ENCODE assay signal across 8 cellular contexts in the genomic region with DNA sequence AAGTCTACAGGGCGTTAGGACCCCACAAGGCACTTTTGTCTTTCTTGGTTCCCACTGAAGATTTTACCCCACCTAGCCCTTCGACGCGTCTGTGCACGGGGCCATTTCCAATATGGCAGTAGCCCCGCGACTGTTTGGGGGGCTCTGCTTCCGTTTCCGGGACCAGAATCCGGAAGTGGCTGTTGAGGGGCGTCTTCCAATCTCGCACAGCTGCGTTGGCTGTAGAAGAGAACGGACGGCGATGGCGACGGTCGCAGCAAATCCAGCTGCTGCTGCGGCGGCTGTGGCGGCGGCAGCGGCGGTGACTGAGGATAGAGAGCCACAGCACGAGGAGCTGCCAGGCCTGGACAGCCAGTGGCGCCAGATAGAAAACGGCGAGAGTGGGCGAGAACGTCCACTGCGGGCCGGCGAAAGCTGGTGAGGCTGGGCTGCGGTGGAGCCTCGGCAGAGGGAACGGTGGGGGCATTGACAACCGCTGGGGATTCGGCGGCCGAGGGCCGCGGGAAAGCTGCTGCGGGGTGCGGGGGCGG. TPM values are rescaled to one million over a fixed set of nuclear protein-coding genes. Genes with fewer than 3 reads are reported as not detected.
DNase-seq lines count a peak whose midpoint lies in the region; ATAC-seq and TF ChIP-seq lines count a peak whose summit lies in the region.

A gene (plus strand): TSS at position 207 of the 530 bp plus-strand sequence. CDS start 35 bp downstream, at position 242.

- H3K27me3 ChIP-seq in NT2/D1 (ENCODE audit: insufficient read depth, insufficient read length) = no peaks in the 10 kb centered on the region
- no peaks in the 10 kb centered on the region for H3K27me3 ChIP-seq in thyroid gland

- TF ChIP-seq POLR2A in thyroid gland (IDR thresholded peaks at IDR 0.05) = peak in 1 of 2 donors; percentile 71

- 6 to 9% methylated on average over 4 of the region's 46 CpGs for WGBS in thyroid gland, 2 donors

- H3K9me3 Mint-ChIP-seq in naive thymus-derived CD8-positive, alpha-beta T cell = no peaks in the 10 kb centered on the region

- intact Hi-C loops in thyroid gland (cut with DNase I) = no loop called here

- peaks cover 0 to 19% (median 6%) of the 10 kb centered on the region in 3 donors for H3K36me3 Mint-ChIP-seq in naive thymus-derived CD8-positive, alpha-beta T cell

- H3K36me3 ChIP-seq in NT2/D1 (ENCODE audit: insufficient read depth, insufficient read length, low read length) = peaks cover 27% of the 10 kb centered on the region
- peaks cover 6 to 8% of the 10 kb centered on the region in 2 donors for H3K36me3 ChIP-seq in thyroid gland

- POLR2A ChIA-PET in naive thymus-derived CD8-positive, alpha-beta T cell (lab: Charles Lee) = interaction anchor here (0.7 to 3.7 kb wide), 22 partner anchors 9 to 788 kb away, joined by 3 to 88 read pairs (median 4); a partner anchor contains a TSS

- H3K27ac Mint-ChIP-seq in naive thymus-derived CD8-positive, alpha-beta T cell = peak within 1 kb of the TSS; percentile 97 to 100 (median 99)

- no peak for TF ChIP-seq CTCF in fibroblast of mammary gland (conservative IDR thresholded peaks at IDR 0.05; ENCODE audit: control insufficient read depth, insufficient read depth, low read depth, low read length)
- no peak for TF ChIP-seq CTCF in thyroid gland (IDR thresholded peaks at IDR 0.05)

- H3K27me3 Mint-ChIP-seq in naive thymus-derived CD8-positive, alpha-beta T cell = peaks cover 0 to 3% (median 0%) of the 10 kb centered on the region in 5 donors

- peak within 1 kb of the TSS; percentile 88 to 98 (median 95) for H3K27ac ChIP-seq in thyroid gland

- H3K4me1 Mint-ChIP-seq in naive thymus-derived CD8-positive, alpha-beta T cell = peaks cover 11 to 40% (median 25%) of the 10 kb centered on the region in 4 donors

- H3K4me3 ChIP-seq in NT2/D1 (ENCODE audit: insufficient read length, low read depth) (peak within 1 kb of the TSS; percentile 86), fibroblast of mammary gland (ENCODE audit: control insufficient read depth, low read depth, low read length) (peak within 1 kb of the TSS; percentile 59), thyroid gland (replicated peaks in 1 of 3) (peak within 1 kb of the TSS in 2 of 3 donors; percentile 40 to 54)

- DNase-seq in NOMO-1 (lab: John Stamatoyannopoulos, UW; ENCODE audit: unreplicated experiment in 2 of 2) (peak; percentile 17 to 32), NOMO-1 treated with dmso at 0.1 percent for 144 hours (lab: John Stamatoyannopoulos, UW; ENCODE audit: unreplicated experiment) (no peak), NT2/D1 (ENCODE audit: low read depth, low spot score) (peak; percentile 43), fibroblast of mammary gland (ENCODE audit: low read depth) (peak; percentile 34), thyroid gland (peak; percentile 30 to 43)
- DNase-seq in activated T-helper 1 cell treated with anti-CD3 and anti-CD28 coated beads, Interleukin-2, amount 50 U/mL, for 16 hours (ENCODE audit: low read depth in 1 of 2, low spot score in 1 of 2) = peak; percentile 11 to 20
- peak; percentile 48 to 90 (median 70) for DNase-seq in naive thymus-derived CD8-positive, alpha-beta T cell

- H3K4me1 ChIP-seq in NT2/D1 (ENCODE audit: insufficient read depth, insufficient read length) = peaks cover 5% of the 10 kb centered on the region
- peaks cover 0 to 6% of the 10 kb centered on the region in 2 donors for H3K4me1 ChIP-seq in thyroid gland

- ATAC-seq in HG03097 (IDR thresholded peaks at IDR 0.05; ENCODE audit: low FRiP score, unreplicated experiment) = peak; percentile 9
- peak; percentile 46 to 50 for ATAC-seq in naive thymus-derived CD8-positive, alpha-beta T cell

- peak within 1 kb of the TSS; percentile 94 for H3K9ac ChIP-seq in NT2/D1 (ENCODE audit: insufficient read length, low read depth)

- peak within 1 kb of the TSS; percentile 89 to 98 (median 96) for H3K4me3 Mint-ChIP-seq in naive thymus-derived CD8-positive, alpha-beta T cell

- no peaks in the 10 kb centered on the region for H3K9me3 ChIP-seq in NT2/D1 (ENCODE audit: insufficient read depth, low read length)
- no peaks in the 10 kb centered on the region for H3K9me3 ChIP-seq in thyroid gland

RNA-seq across cellular contexts. Expression of the gene that starts here (rescaled TPM):
- total RNA-seq in naive thymus-derived CD8-positive, alpha-beta T cell = 100 to 1,000 TPM; 191 to 195 TPM
- polyA plus RNA-seq in naive thymus-derived CD8-positive, alpha-beta T cell = 100 to 1,000 TPM; 130 to 171 (median 137) TPM
- 100 to 1,000 TPM in 1 of 4 donors, 10 to 100 TPM in 3; 61.9 to 128 (median 86.8) TPM for total RNA-seq in thyroid gland
